Comparison of ENCODE assay signal across 11 cellular contexts in genomic region chr9:87276327-87276841, GRCh38.
DNase-seq lines count a peak whose midpoint lies in the region; ATAC-seq, FAIRE-seq and TF ChIP-seq lines count a peak whose summit lies in the region.
"Had no signal": no experiment of that assay in that cellular context is flagged by ENCODE, and none has a peak within 500 bp of the region (broad histone marks: within the 10 kb centered on the region; RNA-seq: fewer than 3 reads in every experiment).

No MANE protein-coding gene starts in this region.

- TF ChIP-seq EP300 in ovary (IDR thresholded peaks at IDR 0.05), result no peak

- no peak for TF ChIP-seq CTCF in astrocyte (IDR thresholded peaks at IDR 0.05; ENCODE audit: insufficient read depth, low read depth, low read length)
- no peak for TF ChIP-seq CTCF in ovary (IDR thresholded peaks at IDR 0.05)

- peak; percentile 39 for ATAC-seq in HG02610 (IDR thresholded peaks at IDR 0.05; ENCODE audit: unreplicated experiment)
- ATAC-seq: body of pancreas had no signal

- H3K27me3 ChIP-seq in astrocyte (ENCODE audit: insufficient read depth, low read length) (no peaks in the 10 kb centered on the region), ovary (no peaks in the 10 kb centered on the region)
- H3K27me3 ChIP-seq: body of pancreas had no signal

- peak overlapping the region; percentile 60 for H3K9ac ChIP-seq in astrocyte (ENCODE audit: low read length)

- FAIRE-seq in astrocyte (lab: Jason Lieb, UNC), result peak; percentile 97

- H3K4me2 ChIP-seq in astrocyte (ENCODE audit: low read length), result peak overlapping the region; percentile 78

- H2AFZ ChIP-seq in astrocyte (ENCODE audit: low read depth, low read length), result no peak overlapping the region

- no peak for TF ChIP-seq POLR2A in ovary (IDR thresholded peaks at IDR 0.05)

- H3K4me3 Mint-ChIP-seq in astrocyte (ENCODE audit: unreplicated experiment), result no peak overlapping the region
- H3K4me3 Mint-ChIP-seq: CD14-positive monocyte had no signal

- H3K27ac ChIP-seq in astrocyte (ENCODE audit: low read depth, low read length) (peak overlapping the region; percentile 89), ovary (no peak overlapping the region)
- H3K27ac ChIP-seq: body of pancreas had no signal

- DNase-seq in AG08395 (ENCODE audit: low spot score), result peak; percentile 67
- DNase-seq in astrocyte (ENCODE audit: low read depth), result peak; percentile 84
- DNase-seq in iris pigment epithelial cell (ENCODE audit: low read depth), result peak; percentile 93
- DNase-seq in ovary, result no peak
- DNase-seq in stimulated activated CD4-positive, alpha-beta T cell treated with anti-CD3 and anti-CD28 coated beads, Interleukin-15, amount 100 ng/mL, for 24 hours, result no peak
- DNase-seq in ureter (ENCODE audit: low spot score), result no peak
- no peak for DNase-seq in SIG-M5 treated with dmso at 0.1 percent for 504 hours (lab: John Stamatoyannopoulos, UW; ENCODE audit: unreplicated experiment)
- DNase-seq: body of pancreas, NCI-H187 treated with DMSO at 0.1 percent for 48 hours had no signal

- H3K4me1 Mint-ChIP-seq in astrocyte (ENCODE audit: low read depth, unreplicated experiment), result peaks cover 41% of the 10 kb centered on the region
- H3K4me1 Mint-ChIP-seq: CD14-positive monocyte had no signal

- 63 to 75% (median 74%) methylated on average over 8 of the region's 8 CpGs for WGBS in ovary, 3 donors

- peaks cover 1% of the 10 kb centered on the region for H3K9me3 Mint-ChIP-seq in astrocyte (ENCODE audit: unreplicated experiment)

- H3K4me1 ChIP-seq in astrocyte (ENCODE audit: insufficient read depth, low read length) (peaks cover 32% of the 10 kb centered on the region), ovary (ENCODE audit: insufficient read depth) (peaks cover 8% of the 10 kb centered on the region)
- H3K4me1 ChIP-seq: body of pancreas had no signal

- H3K4me3 ChIP-seq in astrocyte (ENCODE audit: insufficient read depth, low read depth, low read length), result peak overlapping the region; percentile 19
- H3K4me3 ChIP-seq in ovary, result no peak overlapping the region
- H3K4me3 ChIP-seq: body of pancreas had no signal

- peaks cover 1% of the 10 kb centered on the region for H3K36me3 Mint-ChIP-seq in astrocyte (ENCODE audit: low read depth, unreplicated experiment)
- H3K36me3 Mint-ChIP-seq: CD14-positive monocyte had no signal

- no peaks in the 10 kb centered on the region for H4K20me1 ChIP-seq in astrocyte (ENCODE audit: insufficient read depth, low read length)

- no peaks in the 10 kb centered on the region for H3K36me3 ChIP-seq in astrocyte (ENCODE audit: insufficient read depth, low read length)
- no peaks in the 10 kb centered on the region for H3K36me3 ChIP-seq in ovary

- no peaks in the 10 kb centered on the region for H3K79me2 ChIP-seq in astrocyte (ENCODE audit: insufficient read depth, low read length)

- H3K9me3 ChIP-seq in astrocyte (ENCODE audit: insufficient read depth, low read depth, low read length) (no peaks in the 10 kb centered on the region), ovary (no peaks in the 10 kb centered on the region)
- H3K9me3 ChIP-seq: body of pancreas had no signal

- no peaks in the 10 kb centered on the region for H3K27me3 Mint-ChIP-seq in astrocyte (ENCODE audit: low read depth, unreplicated experiment)

- peak overlapping the region; percentile 99 for H3K27ac Mint-ChIP-seq in astrocyte (ENCODE audit: unreplicated experiment)
- H3K27ac Mint-ChIP-seq: CD14-positive monocyte had no signal

- intact Hi-C loops in ovary (cut with DNase I), result no loop called here

Comparison
In these comparisons a context has a peak if more than half of its experiments do, and no peak if none do; other contexts are left out.
1. DNase-seq: peak in AG08395 (single experiment), astrocyte (single experiment) and iris pigment epithelial cell (single experiment); none in ovary (0 of 5), stimulated activated CD4-positive, alpha-beta T cell treated with anti-CD3 and anti-CD28 coated beads, Interleukin-15, amount 100 ng/mL, for 24 hours (single experiment), ureter (single experiment) and SIG-M5 treated with dmso at 0.1 percent for 504 hours (single experiment).